In genomic region chr2:45643543-45644542, GRCh38 we compare ENCODE assay signal across 8 cellular contexts. TPM values are rescaled to one million over a fixed set of nuclear protein-coding genes. Genes with fewer than 3 reads are reported as not detected.
DNase-seq lines count a peak whose midpoint lies in the region; ATAC-seq lines count a peak whose summit lies in the region.

No MANE protein-coding gene starts in this region.

- H3K9me3 ChIP-seq in effector memory CD4-positive, alpha-beta T cell (ENCODE audit: control insufficient read depth, low read length): no peaks in the 10 kb centered on the region
- H3K9me3 ChIP-seq in mesenchymal stem cell (ENCODE audit: control insufficient read depth, low read length): no peaks in the 10 kb centered on the region

- H3K4me1 Mint-ChIP-seq in activated CD4-positive, alpha-beta memory T cell treated with anti-CD3 and anti-CD28 coated beads for 36 hours (ENCODE audit: low read depth): peaks cover 10% of the 10 kb centered on the region

- WGBS in mesenchymal stem cell: 18% methylated on average over 48 of the region's 49 CpGs

- CTCF ChIA-PET in activated CD4-positive, alpha-beta memory T cell treated with anti-CD3 and anti-CD28 coated beads for 36 hours (lab: Charles Lee): interaction anchor here (0.7 to 4.6 kb wide), 7 partner anchors 9 to 292 kb away, joined by 3 to 103 read pairs (median 3); no protein-coding TSS in a partner anchor

- peaks cover 22% of the 10 kb centered on the region for H3K27me3 Mint-ChIP-seq in activated CD4-positive, alpha-beta memory T cell treated with anti-CD3 and anti-CD28 coated beads for 36 hours

- H4K91ac ChIP-seq in mesenchymal stem cell (ENCODE audit: low read length): no peak overlapping the region

- peak; percentile 90 for ATAC-seq in HG02884 (IDR thresholded peaks at IDR 0.05; ENCODE audit: unreplicated experiment)

- no peaks in the 10 kb centered on the region for H3K36me3 Mint-ChIP-seq in activated CD4-positive, alpha-beta memory T cell treated with anti-CD3 and anti-CD28 coated beads for 36 hours

- no peak overlapping the region for H3K23ac ChIP-seq in mesenchymal stem cell (ENCODE audit: low read length in 2 of 2)

- no peaks in the 10 kb centered on the region for H3K36me3 ChIP-seq in effector memory CD4-positive, alpha-beta T cell (ENCODE audit: control insufficient read depth, insufficient read depth, low read length)
- no peaks in the 10 kb centered on the region for H3K36me3 ChIP-seq in mesenchymal stem cell (ENCODE audit: control insufficient read depth in 1 of 2, insufficient read depth in 2 of 2, low read depth in 1 of 2, low read length in 2 of 2)

- peak overlapping the region in 1 of 2 experiments; percentile 50 for H3K14ac ChIP-seq in mesenchymal stem cell (ENCODE audit: low read length in 2 of 2)

- H3K4me1 ChIP-seq in effector memory CD4-positive, alpha-beta T cell (ENCODE audit: control insufficient read depth, insufficient read depth, low read length, poor library complexity, severe bottlenecking): peaks cover 10% of the 10 kb centered on the region
- H3K4me1 ChIP-seq in mesenchymal stem cell (ENCODE audit: control insufficient read depth, insufficient read depth, low read depth, low read length): peaks cover 7% of the 10 kb centered on the region

- intact Hi-C loops in activated CD4-positive, alpha-beta memory T cell treated with anti-CD3 and anti-CD28 coated beads for 36 hours (cut with micrococcal nuclease): loop anchor here (1.0 kb wide), 2 partner anchors 134 to 292 kb away; no protein-coding TSS in a partner anchor

- peaks cover 9% of the 10 kb centered on the region for H3K27me3 ChIP-seq in effector memory CD4-positive, alpha-beta T cell (replicated peaks; ENCODE audit: control insufficient read depth, insufficient read depth, low read length, poor library complexity, severe bottlenecking)
- H3K27me3 ChIP-seq in mesenchymal stem cell (ENCODE audit: control insufficient read depth in 1 of 2, insufficient read depth in 1 of 2, low read length in 2 of 2): peaks cover 23 to 28% of the 10 kb centered on the region in 2 experiments

- peak overlapping the region in 1 of 2 experiments; percentile 57 for H2BK12ac ChIP-seq in mesenchymal stem cell (ENCODE audit: low read length in 2 of 2)

- DNase-seq in NCI-H187 (lab: John Stamatoyannopoulos, UW) (peak; percentile 39 to 65), NCI-H187 treated with DMSO at 0.1 percent for 48 hours (lab: John Stamatoyannopoulos, UW) (no peak), NCI-H2227 (lab: John Stamatoyannopoulos, UW; ENCODE audit: unreplicated experiment) (peak; percentile 88), mesenchymal stem cell (peak; percentile 59)
- DNase-seq in activated CD4-positive, alpha-beta memory T cell treated with anti-CD3 and anti-CD28 coated beads for 36 hours: peak; percentile 76
- peak; percentile 47 to 58 (median 51) for DNase-seq in effector memory CD4-positive, alpha-beta T cell
- DNase-seq in stimulated activated CD8-positive, alpha-beta memory T cell treated with anti-CD3 and anti-CD28 coated beads, Interleukin-12 subunit alpha, Interleukin-12 subunit beta, amount 100 ng/mL, for 1 hour (ENCODE audit: low read depth): peak; percentile 57

- no peak overlapping the region for H2AK5ac ChIP-seq in mesenchymal stem cell (ENCODE audit: low read length, severe bottlenecking)

- H2AFZ ChIP-seq in mesenchymal stem cell (ENCODE audit: low read depth, low read length): peak overlapping the region; percentile 67

- H3K27ac Mint-ChIP-seq in activated CD4-positive, alpha-beta memory T cell treated with anti-CD3 and anti-CD28 coated beads for 36 hours: no peak overlapping the region

- H3K4me3 Mint-ChIP-seq in activated CD4-positive, alpha-beta memory T cell treated with anti-CD3 and anti-CD28 coated beads for 36 hours: peak overlapping the region; percentile 47

- no peak overlapping the region for H2BK5ac ChIP-seq in mesenchymal stem cell (ENCODE audit: low read depth, low read length, poor library complexity, severe bottlenecking)

- H3K79me1 ChIP-seq in mesenchymal stem cell (replicated peaks; ENCODE audit: low read length, poor library complexity, severe bottlenecking): no peaks in the 10 kb centered on the region

- peak overlapping the region; percentile 55 for H2BK120ac ChIP-seq in mesenchymal stem cell (ENCODE audit: low read depth, low read length)

- H3K27ac ChIP-seq in effector memory CD4-positive, alpha-beta T cell (ENCODE audit: insufficient read depth, low read length, poor library complexity, severe bottlenecking): no peak overlapping the region
- no peak overlapping the region for H3K27ac ChIP-seq in mesenchymal stem cell (ENCODE audit: low read length, poor library complexity, severe bottlenecking)

- no peaks in the 10 kb centered on the region for H3K9me3 Mint-ChIP-seq in activated CD4-positive, alpha-beta memory T cell treated with anti-CD3 and anti-CD28 coated beads for 36 hours

- peak overlapping the region; percentile 69 for H4K8ac ChIP-seq in mesenchymal stem cell (ENCODE audit: low read length)

- H3K9ac ChIP-seq in mesenchymal stem cell (ENCODE audit: low read length): peak overlapping the region; percentile 91

- H3K4me2 ChIP-seq in mesenchymal stem cell (ENCODE audit: low read length, poor library complexity, severe bottlenecking): peak overlapping the region; percentile 98

- H3K18ac ChIP-seq in mesenchymal stem cell (ENCODE audit: low read depth in 1 of 2, low read length in 2 of 2): peak overlapping the region in 1 of 2 experiments; percentile 41

- H3K4ac ChIP-seq in mesenchymal stem cell (ENCODE audit: low read depth in 1 of 2, low read length in 2 of 2): no peak overlapping the region

- peak overlapping the region; percentile 33 for H3K4me3 ChIP-seq in effector memory CD4-positive, alpha-beta T cell (ENCODE audit: insufficient read depth, low read depth, low read length, poor library complexity, severe bottlenecking)
- peak overlapping the region; percentile 57 to 84 for H3K4me3 ChIP-seq in mesenchymal stem cell (ENCODE audit: insufficient read depth in 1 of 2, low read depth in 1 of 2, low read length in 2 of 2)

- POLR2A ChIA-PET in activated CD4-positive, alpha-beta memory T cell treated with anti-CD3 and anti-CD28 coated beads for 36 hours (lab: Charles Lee): no interaction called here

- H2BK15ac ChIP-seq in mesenchymal stem cell (ENCODE audit: low read depth, poor library complexity, severe bottlenecking): peak overlapping the region; percentile 99

RNA-seq across cellular contexts. Expression of gene PRKCE, which starts 7.6 kb away (rescaled TPM):
- 10 to 100 TPM; 12.5 to 13.6 TPM for total RNA-seq in activated CD4-positive, alpha-beta memory T cell treated with anti-CD3 and anti-CD28 coated beads for 36 hours
- polyA plus RNA-seq in mesenchymal stem cell (2013, experiment 1 of 2): 10.6 TPM
- polyA plus RNA-seq in mesenchymal stem cell (2013, experiment 2 of 2): 11.5 TPM

RNA-seq across cellular contexts. Expression of gene SRBD1, which starts 32.8 kb away (rescaled TPM):
- 10 to 100 TPM; 19.3 to 20.5 TPM for total RNA-seq in activated CD4-positive, alpha-beta memory T cell treated with anti-CD3 and anti-CD28 coated beads for 36 hours
- 7.5 TPM for polyA plus RNA-seq in mesenchymal stem cell (2013, experiment 1 of 2)
- polyA plus RNA-seq in mesenchymal stem cell (2013, experiment 2 of 2): 7.7 TPM
